Comparison of ENCODE assay signal across 9 cellular contexts in genomic region chr5:140295414-140295813, GRCh38. TPM values are rescaled to one million over a fixed set of nuclear protein-coding genes. Genes with fewer than 3 reads are reported as not detected.
A peak's percentile ranks its signal among the peaks of the same experiment; 100 is the strongest.
DNase-seq lines count a peak whose midpoint lies in the region; ATAC-seq and TF ChIP-seq lines count a peak whose summit lies in the region.
"Had no signal": no experiment of that assay in that cellular context is flagged by ENCODE, and none has a peak within 500 bp of the region (broad histone marks: within the 10 kb centered on the region; RNA-seq: fewer than 3 reads in every experiment).

No MANE protein-coding gene starts in this region.

- no peaks in the 10 kb centered on the region for H3K27me3 Mint-ChIP-seq in CD14-positive monocyte (ENCODE audit: low read depth in 3 of 3)
- H3K27me3 Mint-ChIP-seq: stimulated activated naive CD8-positive, alpha-beta T cell treated with anti-CD3 and anti-CD28 coated beads, Interleukin-15, Interleukin-2, amounts not matched to agents 100 ng/mL and 50 ng/mL, for 24 hours had no signal

- no peak for TF ChIP-seq CTCF in CD14-positive monocyte (IDR thresholded peaks at IDR 0.05)

- H3K27ac Mint-ChIP-seq in CD14-positive monocyte: peak overlapping the region in 2 of 7 donors; percentile 10 to 19
- H3K27ac Mint-ChIP-seq: stimulated activated naive CD8-positive, alpha-beta T cell treated with anti-CD3 and anti-CD28 coated beads, Interleukin-15, Interleukin-2, amounts not matched to agents 100 ng/mL and 50 ng/mL, for 24 hours had no signal

- H3K4me1 Mint-ChIP-seq in CD14-positive monocyte: peaks cover 33% of the 10 kb centered on the region

- no peak overlapping the region for H3K4me3 Mint-ChIP-seq in CD14-positive monocyte
- H3K4me3 Mint-ChIP-seq: stimulated activated naive CD8-positive, alpha-beta T cell treated with anti-CD3 and anti-CD28 coated beads, Interleukin-15, Interleukin-2, amounts not matched to agents 100 ng/mL and 50 ng/mL, for 24 hours had no signal

- peaks cover 35 to 36% of the 10 kb centered on the region in 2 donors for H3K36me3 Mint-ChIP-seq in CD14-positive monocyte

- intact Hi-C loops in CD14-positive monocyte (cut with micrococcal nuclease): no loop called here

- H3K9me3 Mint-ChIP-seq in CD14-positive monocyte: no peaks in the 10 kb centered on the region
- H3K9me3 Mint-ChIP-seq: stimulated activated naive CD8-positive, alpha-beta T cell treated with anti-CD3 and anti-CD28 coated beads, Interleukin-15, Interleukin-2, amounts not matched to agents 100 ng/mL and 50 ng/mL, for 24 hours had no signal

- DNase-seq in CD14-positive monocyte (ENCODE audit: low spot score) (peak; percentile 61), HS-27A (ENCODE audit: low read depth) (peak; percentile 85), SW 1271 (lab: John Stamatoyannopoulos, UW) (peak; percentile 52 to 84), hepatic stellate cell (ENCODE audit: low spot score) (peak; percentile 17), NCI-H146 treated with DMSO at 0.1 percent for 48 hours (lab: John Stamatoyannopoulos, UW; ENCODE audit: unreplicated experiment) (no peak), NCI-H774 (lab: John Stamatoyannopoulos, UW) (no peak)

- no peak for ATAC-seq in HG03097 (IDR thresholded peaks at IDR 0.05; ENCODE audit: low FRiP score, unreplicated experiment)
- no peak for ATAC-seq in GM19328 (IDR thresholded peaks at IDR 0.05; ENCODE audit: unreplicated experiment)

RNA-seq across cellular contexts. Expression of gene PFDN1, which starts 7.5 kb away (rescaled TPM):
- 100 to 1,000 TPM in 1 of 2 donors, 10 to 100 TPM in 1; 82.2 to 105 TPM for polyA plus RNA-seq in CD14-positive monocyte

RNA-seq across cellular contexts. Expression of gene HBEGF, which starts 51.0 kb away (rescaled TPM):
- 10 to 100 TPM; 25.2 to 31.6 TPM for polyA plus RNA-seq in CD14-positive monocyte

Comparison
In these comparisons a context has a peak if more than half of its experiments do, and no peak if none do; other contexts are left out.
1. DNase-seq: peak in CD14-positive monocyte (single experiment), HS-27A (single experiment), SW 1271 (2 of 2) and hepatic stellate cell (single experiment); none in NCI-H146 treated with DMSO at 0.1 percent for 48 hours (single experiment) and NCI-H774 (single experiment).